9 cellular contexts compared by ENCODE assay signal in genomic region chr6:52284131-52284459, GRCh38. TPM values are rescaled to one million over a fixed set of nuclear protein-coding genes. Genes with fewer than 3 reads are reported as not detected.
DNase-seq lines count a peak whose midpoint lies in the region; ATAC-seq and TF ChIP-seq lines count a peak whose summit lies in the region.
"Had no signal": no experiment of that assay in that cellular context is flagged by ENCODE, and none has a peak within 500 bp of the region (broad histone marks: within the 10 kb centered on the region; RNA-seq: fewer than 3 reads in every experiment).

No MANE protein-coding gene starts in this region.

- peaks cover 35% of the 10 kb centered on the region for H3K36me3 Mint-ChIP-seq in stimulated activated memory B cell treated with anti-CD40 and anti-IgM and Interleukin-4, amounts not matched to agents 10 μg/mL and 1 μg/mL and 100 μg/mL, for 72 hours

- peak overlapping the region; percentile 69 for H3K4me3 ChIP-seq in astrocyte of the cerebellum (ENCODE audit: low read depth, low read length)

- ATAC-seq in HG02642 (IDR thresholded peaks at IDR 0.05; ENCODE audit: poor library complexity, unreplicated experiment) (peak; percentile 11), left lobe of liver (peak; percentile 1), GM18861 (IDR thresholded peaks at IDR 0.05; ENCODE audit: unreplicated experiment) (no peak), GM18520 (IDR thresholded peaks at IDR 0.05; ENCODE audit: unreplicated experiment) (no peak)
- peak; percentile 2 for ATAC-seq in stimulated activated memory B cell treated with anti-CD40 and anti-IgM and Interleukin-4, amounts not matched to agents 10 μg/mL and 1 μg/mL and 100 μg/mL, for 72 hours

- H3K27me3 Mint-ChIP-seq in stimulated activated memory B cell treated with anti-CD40 and anti-IgM and Interleukin-4, amounts not matched to agents 10 μg/mL and 1 μg/mL and 100 μg/mL, for 72 hours = no peaks in the 10 kb centered on the region

- TF ChIP-seq CTCF in astrocyte of the cerebellum (IDR thresholded peaks at IDR 0.05; ENCODE audit: low read depth, low read length, missing control alignments) = no peak

- H3K9me3 Mint-ChIP-seq in stimulated activated memory B cell treated with anti-CD40 and anti-IgM and Interleukin-4, amounts not matched to agents 10 μg/mL and 1 μg/mL and 100 μg/mL, for 72 hours = no peaks in the 10 kb centered on the region
- H3K9me3 Mint-ChIP-seq: activated T-cell treated with anti-CD3 and anti-CD28 coated beads, Interleukin-2, amount 50 U/mL, for 72 hours had no signal

- no peak overlapping the region for H3K4me3 Mint-ChIP-seq in stimulated activated memory B cell treated with anti-CD40 and anti-IgM and Interleukin-4, amounts not matched to agents 10 μg/mL and 1 μg/mL and 100 μg/mL, for 72 hours

- peaks cover 19% of the 10 kb centered on the region for H3K4me1 Mint-ChIP-seq in stimulated activated memory B cell treated with anti-CD40 and anti-IgM and Interleukin-4, amounts not matched to agents 10 μg/mL and 1 μg/mL and 100 μg/mL, for 72 hours

- DNase-seq in ELF-1 (ENCODE audit: low read depth, low spot score) = peak; percentile 91
- DNase-seq in NCI-H446 (lab: John Stamatoyannopoulos, UW) = peak; percentile 25 to 59
- no peak for DNase-seq in astrocyte of the cerebellum (ENCODE audit: low read depth)
- DNase-seq in left lobe of liver (ENCODE audit: low spot score) = peak; percentile 53

- no peak overlapping the region for H3K27ac Mint-ChIP-seq in stimulated activated memory B cell treated with anti-CD40 and anti-IgM and Interleukin-4, amounts not matched to agents 10 μg/mL and 1 μg/mL and 100 μg/mL, for 72 hours

- in situ Hi-C loops in astrocyte of the cerebellum (cut with HindIII; ENCODE audit: low sequenced_read_pairs) = no loop called here

RNA-seq across cellular contexts. Expression of gene MCM3, which starts 0.4 kb away (rescaled TPM):
- total RNA-seq in left lobe of liver = 7.8 TPM

RNA-seq across cellular contexts. Expression of gene IL17F, which starts 39.8 kb away (rescaled TPM):
- total RNA-seq in left lobe of liver = not detected

Comparison
In these comparisons a context has a peak if more than half of its experiments do, and no peak if none do; other contexts are left out.
1. ATAC-seq: peak in HG02642 (single experiment), left lobe of liver (single experiment) and stimulated activated memory B cell treated with anti-CD40 and anti-IgM and Interleukin-4, amounts not matched to agents 10 μg/mL and 1 μg/mL and 100 μg/mL, for 72 hours (single experiment); none in GM18861 (single experiment) and GM18520 (single experiment).